12 cellular contexts compared by ENCODE assay signal in genomic region chrX:73213734-73214133, GRCh38. TPM values are rescaled to one million over a fixed set of nuclear protein-coding genes. Genes with fewer than 3 reads are reported as not detected.
DNase-seq lines count a peak whose midpoint lies in the region; ATAC-seq and TF ChIP-seq lines count a peak whose summit lies in the region.
"Had no signal": no experiment of that assay in that cellular context is flagged by ENCODE, and none has a peak within 500 bp of the region (broad histone marks: within the 10 kb centered on the region; RNA-seq: fewer than 3 reads in every experiment).

No MANE protein-coding gene starts in this region.

- 8 to 19% (median 16%) methylated on average over 5 of the region's 5 CpGs for WGBS in stomach, 5 donors

- DNase-seq in T-helper 2 cell treated with Interferon-gamma antibody and Interleukin-4, amounts not matched to agents 5 μg/mL and 100 μg/mL, for 36 hours (ENCODE audit: low spot score) = no peak
- DNase-seq in T-helper 2 cell (no peak), ascending aorta (ENCODE audit: low spot score in 2 of 2) (no peak), lower lobe of right lung (no peak), stomach (no peak), kidney tubule cell (ENCODE audit: low spot score) (no peak), NCI-H524 treated with DMSO at 0.1 percent for 48 hours (lab: John Stamatoyannopoulos, UW) (no peak)
- DNase-seq: ACHN, amniotic stem cell, SHP77 had no signal

- no peak for TF ChIP-seq EP300 in stomach (IDR thresholded peaks at IDR 0.05)

- H3K36me3 ChIP-seq in ascending aorta = no peaks in the 10 kb centered on the region
- no peaks in the 10 kb centered on the region for H3K36me3 ChIP-seq in lower lobe of right lung
- H3K36me3 ChIP-seq in stomach = no peaks in the 10 kb centered on the region

- H3K27me3 ChIP-seq in ascending aorta (no peaks in the 10 kb centered on the region), lower lobe of right lung (ENCODE audit: low read depth) (no peaks in the 10 kb centered on the region), stomach (peaks cover 0 to 3% (median 0%) of the 10 kb centered on the region in 3 donors)

- no peaks in the 10 kb centered on the region for H3K4me1 ChIP-seq in ascending aorta
- no peaks in the 10 kb centered on the region for H3K4me1 ChIP-seq in lower lobe of right lung
- no peaks in the 10 kb centered on the region for H3K4me1 ChIP-seq in stomach

- H3K27me3 Mint-ChIP-seq in T-helper 2 cell treated with Interferon-gamma antibody and Interleukin-4, amounts not matched to agents 5 μg/mL and 100 μg/mL, for 36 hours (ENCODE audit: low read depth) = peaks cover 2% of the 10 kb centered on the region

- no peak for TF ChIP-seq POLR2A in stomach (IDR thresholded peaks at IDR 0.05)

- no peak for TF ChIP-seq CTCF in ascending aorta (IDR thresholded peaks at IDR 0.05)
- no peak for TF ChIP-seq CTCF in lower lobe of right lung (IDR thresholded peaks at IDR 0.05)
- no peak for TF ChIP-seq CTCF in stomach (IDR thresholded peaks at IDR 0.05)

- H3K9me3 ChIP-seq in ascending aorta (no peaks in the 10 kb centered on the region), lower lobe of right lung (no peaks in the 10 kb centered on the region), stomach (no peaks in the 10 kb centered on the region)

- peaks cover 10% of the 10 kb centered on the region for H3K4me1 Mint-ChIP-seq in T-helper 2 cell treated with Interferon-gamma antibody and Interleukin-4, amounts not matched to agents 5 μg/mL and 100 μg/mL, for 36 hours (ENCODE audit: low read depth)

- intact Hi-C loops in ascending aorta (cut with DNase I) (loop anchor here (10.0 kb wide), 1 partner anchor 351 kb away; the partner anchor contains the start of gene CHIC1), lower lobe of right lung (cut with DNase I) (no loop called here), stomach (cut with DNase I; ENCODE audit: low total_unique reads) (no loop called here)

- no peaks in the 10 kb centered on the region for H3K36me3 Mint-ChIP-seq in T-helper 2 cell treated with Interferon-gamma antibody and Interleukin-4, amounts not matched to agents 5 μg/mL and 100 μg/mL, for 36 hours (ENCODE audit: low read depth)

- no peaks in the 10 kb centered on the region for H3K9me3 Mint-ChIP-seq in T-helper 2 cell treated with Interferon-gamma antibody and Interleukin-4, amounts not matched to agents 5 μg/mL and 100 μg/mL, for 36 hours

- peak overlapping the region; percentile 32 to 72 for H3K4me3 ChIP-seq in ascending aorta
- H3K4me3 ChIP-seq in lower lobe of right lung = peak overlapping the region; percentile 55
- H3K4me3 ChIP-seq in stomach = peak overlapping the region; percentile 45 to 52 (median 48)
- H3K4me3 ChIP-seq: K562 had no signal

- H3K27ac Mint-ChIP-seq in T-helper 2 cell treated with Interferon-gamma antibody and Interleukin-4, amounts not matched to agents 5 μg/mL and 100 μg/mL, for 36 hours = no peak overlapping the region

- H3K27ac ChIP-seq in ascending aorta (peak overlapping the region in 1 of 2 donors; percentile 59), lower lobe of right lung (no peak overlapping the region), stomach (peak overlapping the region in 3 of 5 donors; percentile 24 to 81 (median 69))

- H3K4me3 Mint-ChIP-seq in T-helper 2 cell treated with Interferon-gamma antibody and Interleukin-4, amounts not matched to agents 5 μg/mL and 100 μg/mL, for 36 hours = peak overlapping the region; percentile 93

- no peak for ATAC-seq in lower lobe of right lung
- no peak for ATAC-seq in GM18502 (IDR thresholded peaks at IDR 0.05; ENCODE audit: poor library complexity, unreplicated experiment)
- ATAC-seq: K562 had no signal

RNA-seq across cellular contexts. Expression of gene NAP1L2, which starts 0.9 kb away (rescaled TPM):
- total RNA-seq in ascending aorta (0.11 TPM), lower lobe of right lung (2.1 TPM), stomach (1 to 10 TPM in 2 of 5 donors, under 1 TPM in 2, not detected in 1; 0.58 to 7.6 (median 1.2) TPM)
- polyA plus RNA-seq in stomach = 1 to 10 TPM; 1.3 to 2.0 (median 2.0) TPM
